Comparison of ENCODE assay signal across 20 cellular contexts in genomic region chr12:67302162-67302561, GRCh38. TPM values are rescaled to one million over a fixed set of nuclear protein-coding genes. Genes with fewer than 3 reads are reported as not detected.
A peak's percentile ranks its signal among the peaks of the same experiment; 100 is the strongest.
DNase-seq lines count a peak whose midpoint lies in the region; ATAC-seq, FAIRE-seq and TF ChIP-seq lines count a peak whose summit lies in the region.
"Had no signal": no experiment of that assay in that cellular context is flagged by ENCODE, and none has a peak within 500 bp of the region (broad histone marks: within the 10 kb centered on the region; RNA-seq: fewer than 3 reads in every experiment).

No MANE protein-coding gene starts in this region.

- peaks cover 87% of the 10 kb centered on the region for H3K79me2 ChIP-seq in GM23248 (ENCODE audit: insufficient read depth)

- no peaks in the 10 kb centered on the region for H4K20me1 ChIP-seq in GM23248 (ENCODE audit: insufficient read depth)

- H3K36me3 Mint-ChIP-seq in activated naive CD8-positive, alpha-beta T cell: peaks cover 30% of the 10 kb centered on the region
- H3K36me3 Mint-ChIP-seq in activated naive CD8-positive, alpha-beta T cell treated with anti-CD3 and anti-CD28 coated beads, Interleukin-2, amount 50 U/mL, for 24 hours (ENCODE audit: low read depth): peaks cover 70% of the 10 kb centered on the region
- peaks cover 68% of the 10 kb centered on the region for H3K36me3 Mint-ChIP-seq in type B pancreatic cell

- H3K4me2 ChIP-seq in GM23248 (ENCODE audit: unreplicated experiment): no peak overlapping the region
- H3K4me2 ChIP-seq: BLaER1, GM23338 had no signal

- H3K9me3 Mint-ChIP-seq in activated naive CD8-positive, alpha-beta T cell (ENCODE audit: low read depth): no peaks in the 10 kb centered on the region
- H3K9me3 Mint-ChIP-seq in activated naive CD8-positive, alpha-beta T cell treated with anti-CD3 and anti-CD28 coated beads, Interleukin-2, amount 50 U/mL, for 24 hours: no peaks in the 10 kb centered on the region
- no peaks in the 10 kb centered on the region for H3K9me3 Mint-ChIP-seq in type B pancreatic cell
- H3K9me3 Mint-ChIP-seq: CD14-positive monocyte; CD4-positive, alpha-beta memory T cell; GM23338; IgD-negative memory B cell had no signal

- TF ChIP-seq CTCF in bronchial epithelial cell (IDR thresholded peaks at IDR 0.05; ENCODE audit: insufficient read depth, low read length, severe bottlenecking): no peak
- no peak for TF ChIP-seq CTCF in psoas muscle (IDR thresholded peaks at IDR 0.05)
- TF ChIP-seq CTCF in GM10266 (IDR thresholded peaks at IDR 0.05; ENCODE audit: control insufficient read depth, insufficient read depth, low read depth, missing control alignments): no peak
- TF ChIP-seq CTCF in type B pancreatic cell (conservative IDR thresholded peaks at IDR 0.05): no peak

- H3K9me3 ChIP-seq in psoas muscle (no peaks in the 10 kb centered on the region), GM23248 (ENCODE audit: low read depth) (no peaks in the 10 kb centered on the region)
- H3K9me3 ChIP-seq: BLaER1 had no signal

- H3K4me1 ChIP-seq in psoas muscle: peaks cover 38% of the 10 kb centered on the region
- no peaks in the 10 kb centered on the region for H3K4me1 ChIP-seq in GM23248 (ENCODE audit: insufficient read depth)
- H3K4me1 ChIP-seq: BLaER1 had no signal

- H3K4me3 Mint-ChIP-seq in activated naive CD8-positive, alpha-beta T cell: no peak overlapping the region
- H3K4me3 Mint-ChIP-seq in activated naive CD8-positive, alpha-beta T cell treated with anti-CD3 and anti-CD28 coated beads, Interleukin-2, amount 50 U/mL, for 24 hours: no peak overlapping the region
- no peak overlapping the region for H3K4me3 Mint-ChIP-seq in type B pancreatic cell
- H3K4me3 Mint-ChIP-seq: CD14-positive monocyte; CD4-positive, alpha-beta memory T cell; GM23338; IgD-negative memory B cell had no signal

- H3K27me3 Mint-ChIP-seq in activated naive CD8-positive, alpha-beta T cell: no peaks in the 10 kb centered on the region
- H3K27me3 Mint-ChIP-seq in activated naive CD8-positive, alpha-beta T cell treated with anti-CD3 and anti-CD28 coated beads, Interleukin-2, amount 50 U/mL, for 24 hours: no peaks in the 10 kb centered on the region
- H3K27me3 Mint-ChIP-seq in type B pancreatic cell: no peaks in the 10 kb centered on the region
- H3K27me3 Mint-ChIP-seq: CD4-positive, alpha-beta memory T cell; IgD-negative memory B cell had no signal

- no peak for ATAC-seq in activated naive CD8-positive, alpha-beta T cell treated with anti-CD3 and anti-CD28 coated beads, Interleukin-2, amount 50 U/mL, for 24 hours
- peak; percentile 54 to 64 (median 58) for ATAC-seq in psoas muscle
- ATAC-seq: GM23338, HCT116, HepG2 had no signal

- no peak for FAIRE-seq in bronchial epithelial cell (lab: Jason Lieb, UNC)
- FAIRE-seq: GM12891, GM19239, HepG2 had no signal

- DNase-seq in activated naive CD8-positive, alpha-beta T cell treated with anti-CD3 and anti-CD28 coated beads, Interleukin-2, amount 50 U/mL, for 24 hours: no peak
- peak; percentile 60 for DNase-seq in bronchial epithelial cell (ENCODE audit: low read depth)
- DNase-seq in psoas muscle: no peak
- DNase-seq in GM23248: no peak
- no peak for DNase-seq in GM10266 (ENCODE audit: extremely low spot score)
- no peak for DNase-seq in type B pancreatic cell (ENCODE audit: extremely low spot score, unreplicated experiment)
- DNase-seq: CD4-positive, alpha-beta memory T cell; DMS79 treated with DMSO at 0.1 percent for 48 hours; H7; KBM-7 had no signal

- intact Hi-C loops in psoas muscle (cut with DNase I): no loop called here

- H3F3A ChIP-seq in GM23248 (ENCODE audit: insufficient read depth): no peaks in the 10 kb centered on the region

- in situ Hi-C loops in GM23248 (cut with MboI): no loop called here

- no peak overlapping the region for H3K9ac ChIP-seq in GM23248
- H3K9ac ChIP-seq: BLaER1 had no signal

- H3K36me3 ChIP-seq in bronchial epithelial cell (ENCODE audit: control insufficient read depth, insufficient read depth, low read length): peaks cover 12% of the 10 kb centered on the region
- peaks cover 10 to 76% of the 10 kb centered on the region in 2 donors for H3K36me3 ChIP-seq in psoas muscle (ENCODE audit: insufficient read depth in 1 of 2, low read depth in 1 of 2)
- H3K36me3 ChIP-seq in GM23248 (ENCODE audit: low read depth): peaks cover 81% of the 10 kb centered on the region

- H3K9me2 ChIP-seq in GM23248 (ENCODE audit: insufficient read depth): no peaks in the 10 kb centered on the region

- 46 to 63% (median 50%) methylated on average over 7 of the region's 7 CpGs for WGBS in psoas muscle, 3 donors
- 95 to 99% methylated on average over 7 of the region's 7 CpGs for WGBS in GM23248 (ENCODE audit: low coverage in 1 of 2, low lambda C conversion rate in 2 of 2, missing lambda C conversion rate in 2 of 2), 2 experiments

- H3K27me3 ChIP-seq in bronchial epithelial cell (ENCODE audit: control insufficient read depth, insufficient read depth, low read length) (no peaks in the 10 kb centered on the region), psoas muscle (ENCODE audit: insufficient read depth in 3 of 3, low read length in 2 of 3) (no peaks in the 10 kb centered on the region), GM23248 (replicated peaks; ENCODE audit: insufficient read depth) (no peaks in the 10 kb centered on the region)
- H3K27me3 ChIP-seq: BLaER1 had no signal

- H3K4me3 ChIP-seq in bronchial epithelial cell (ENCODE audit: low read depth, low read length) (no peak overlapping the region), psoas muscle (no peak overlapping the region), GM23248 (no peak overlapping the region)
- H3K4me3 ChIP-seq: BLaER1, GM23338 had no signal

- peak overlapping the region; percentile 8 for H3K27ac Mint-ChIP-seq in activated naive CD8-positive, alpha-beta T cell
- no peak overlapping the region for H3K27ac Mint-ChIP-seq in activated naive CD8-positive, alpha-beta T cell treated with anti-CD3 and anti-CD28 coated beads, Interleukin-2, amount 50 U/mL, for 24 hours
- H3K27ac Mint-ChIP-seq in type B pancreatic cell: no peak overlapping the region
- H3K27ac Mint-ChIP-seq: CD14-positive monocyte; CD4-positive, alpha-beta memory T cell; GM23338; IgD-negative memory B cell had no signal

- no peak overlapping the region for H2AFZ ChIP-seq in GM23248
- H2AFZ ChIP-seq: GM23338 had no signal

- H3K4me1 Mint-ChIP-seq in activated naive CD8-positive, alpha-beta T cell (ENCODE audit: low read depth): peaks cover 11% of the 10 kb centered on the region
- H3K4me1 Mint-ChIP-seq in activated naive CD8-positive, alpha-beta T cell treated with anti-CD3 and anti-CD28 coated beads, Interleukin-2, amount 50 U/mL, for 24 hours: peaks cover 2% of the 10 kb centered on the region
- H3K4me1 Mint-ChIP-seq in type B pancreatic cell (ENCODE audit: unreplicated experiment): no peaks in the 10 kb centered on the region
- H3K4me1 Mint-ChIP-seq: CD14-positive monocyte, GM23338 had no signal

- H3K27ac ChIP-seq in psoas muscle (peak overlapping the region; percentile 72), GM23248 (no peak overlapping the region)
- H3K27ac ChIP-seq: 22Rv1, BLaER1 had no signal

RNA-seq across cellular contexts. Expression of gene CAND1, which starts 33.0 kb away (rescaled TPM):
- total RNA-seq in bronchial epithelial cell (92.1 and 109 TPM in 2 replicates), psoas muscle (10 to 100 TPM; 27.9 to 48.6 (median 32.9) TPM), type B pancreatic cell (ENCODE audit: low replicate concordance) (181 and 219 TPM in 2 replicates)
- polyA plus RNA-seq in psoas muscle (10 to 100 TPM in 2 of 3 donors, 1 to 10 TPM in 1; 9.1 to 14.3 (median 13.2) TPM), GM23248 (2016; fragmentation: Nextera tagmentation; extraction: Ambion mirVana) (111 and 121 TPM in 2 replicates)
- total RNA-seq in GM23248 (2014; rRNA removed; shearing (Covaris generic)): 65.1 and 92.6 TPM in 2 replicates
